In genomic region chr3:104631254-104631653, GRCh38 we compare ENCODE assay signal across 21 cellular contexts.
DNase-seq lines count a peak whose midpoint lies in the region; ATAC-seq and TF ChIP-seq lines count a peak whose summit lies in the region.
"Had no signal": no experiment of that assay in that cellular context is flagged by ENCODE, and none has a peak within 500 bp of the region (broad histone marks: within the 10 kb centered on the region; RNA-seq: fewer than 3 reads in every experiment).

No MANE protein-coding gene starts in this region.

- peaks cover 15% of the 10 kb centered on the region for H3K36me3 Mint-ChIP-seq in memory B cell
- H3K36me3 Mint-ChIP-seq: CD14-positive monocyte; CD8-positive, alpha-beta memory T cell had no signal

- TF ChIP-seq CTCF in upper lobe of right lung (IDR thresholded peaks at IDR 0.05) = no peak

- intact Hi-C loops in upper lobe of right lung (cut with DNase I) = no loop called here

- no peak overlapping the region for H3K27ac ChIP-seq in upper lobe of right lung
- H3K27ac ChIP-seq: 22Rv1; BLaER1 treated with 17β-estradiol and CSF1 and Interleukin-3, amounts not matched to agents 10 nM and 100 nM had no signal

- no peak for DNase-seq in stimulated activated naive CD8-positive, alpha-beta T cell treated with anti-CD3 and anti-CD28 coated beads, Interleukin-15, amount 100 ng/mL, for 72 hours
- no peak for DNase-seq in stimulated activated naive CD8-positive, alpha-beta T cell treated with anti-CD3 and anti-CD28 coated beads, Interleukin-15, Interleukin-2, amounts not matched to agents 100 U/mL and 50 U/mL, for 24 hours
- no peak for DNase-seq in memory B cell (ENCODE audit: low spot score in 2 of 2)
- no peak for DNase-seq in upper lobe of right lung
- no peak for DNase-seq in T-helper 9 cell
- DNase-seq: ACHN; AML-193; BE2C; CD4-positive, alpha-beta T cell; CD8-positive, alpha-beta memory T cell; DMS 273 treated with DMSO at 0.1 percent for 48 hours; DMS79; EL; GDM1; GOT3 had no signal

- no peaks in the 10 kb centered on the region for H3K27me3 ChIP-seq in upper lobe of right lung
- H3K27me3 ChIP-seq: BE2C; BLaER1 treated with 17β-estradiol and CSF1 and Interleukin-3, amounts not matched to agents 10 nM and 100 nM had no signal

- no peaks in the 10 kb centered on the region for H3K9me3 ChIP-seq in upper lobe of right lung
- H3K9me3 ChIP-seq: BE2C, HAP-1 had no signal

- peak; percentile 15 for ATAC-seq in stimulated activated naive CD8-positive, alpha-beta T cell treated with anti-CD3 and anti-CD28 coated beads, Interleukin-15, amount 100 ng/mL, for 72 hours
- ATAC-seq in stimulated activated naive CD8-positive, alpha-beta T cell treated with anti-CD3 and anti-CD28 coated beads, Interleukin-15, Interleukin-2, amounts not matched to agents 100 U/mL and 50 U/mL, for 24 hours = no peak
- peak; percentile 57 for ATAC-seq in memory B cell (ENCODE audit: low read depth)
- ATAC-seq in upper lobe of right lung = peak; percentile 7
- ATAC-seq in HG03354 (IDR thresholded peaks at IDR 0.05; ENCODE audit: poor library complexity, severe bottlenecking, unreplicated experiment) = no peak
- ATAC-seq: GM12878 had no signal

- peaks cover 10% of the 10 kb centered on the region for H3K27me3 Mint-ChIP-seq in stimulated activated naive CD8-positive, alpha-beta T cell treated with anti-CD3 and anti-CD28 coated beads, Interleukin-15, amount 100 ng/mL, for 72 hours
- H3K27me3 Mint-ChIP-seq in memory B cell = no peaks in the 10 kb centered on the region
- H3K27me3 Mint-ChIP-seq: CD4-positive, alpha-beta T cell had no signal

- no peaks in the 10 kb centered on the region for H3K36me3 ChIP-seq in upper lobe of right lung
- H3K36me3 ChIP-seq: BE2C; BLaER1 treated with 17β-estradiol and CSF1 and Interleukin-3, amounts not matched to agents 10 nM and 100 nM; HAP-1 had no signal

- no peak overlapping the region for H3K27ac Mint-ChIP-seq in stimulated activated naive CD8-positive, alpha-beta T cell treated with anti-CD3 and anti-CD28 coated beads, Interleukin-15, amount 100 ng/mL, for 72 hours
- peak overlapping the region; percentile 1 for H3K27ac Mint-ChIP-seq in memory B cell
- H3K27ac Mint-ChIP-seq: CD14-positive monocyte; CD4-positive, alpha-beta T cell; CD8-positive, alpha-beta memory T cell had no signal

- no peaks in the 10 kb centered on the region for H3K4me1 Mint-ChIP-seq in stimulated activated naive CD8-positive, alpha-beta T cell treated with anti-CD3 and anti-CD28 coated beads, Interleukin-15, amount 100 ng/mL, for 72 hours
- H3K4me1 Mint-ChIP-seq in memory B cell = peaks cover 5% of the 10 kb centered on the region
- H3K4me1 Mint-ChIP-seq: CD14-positive monocyte; CD8-positive, alpha-beta memory T cell had no signal

- H3K4me3 ChIP-seq in upper lobe of right lung = no peak overlapping the region
- H3K4me3 ChIP-seq: BLaER1 treated with 17β-estradiol and CSF1 and Interleukin-3, amounts not matched to agents 10 nM and 100 nM; GM12878; HAP-1 had no signal

- H3K9me3 Mint-ChIP-seq in stimulated activated naive CD8-positive, alpha-beta T cell treated with anti-CD3 and anti-CD28 coated beads, Interleukin-15, amount 100 ng/mL, for 72 hours = peaks cover 0 to 8% of the 10 kb centered on the region in 2 donors
- H3K9me3 Mint-ChIP-seq in memory B cell = peaks cover 11% of the 10 kb centered on the region
- H3K9me3 Mint-ChIP-seq: CD4-positive, alpha-beta T cell had no signal

- no peak overlapping the region for H3K4me3 Mint-ChIP-seq in stimulated activated naive CD8-positive, alpha-beta T cell treated with anti-CD3 and anti-CD28 coated beads, Interleukin-15, amount 100 ng/mL, for 72 hours
- H3K4me3 Mint-ChIP-seq in memory B cell = no peak overlapping the region
- H3K4me3 Mint-ChIP-seq: CD14-positive monocyte; CD4-positive, alpha-beta T cell; CD8-positive, alpha-beta memory T cell had no signal

- no peaks in the 10 kb centered on the region for H3K4me1 ChIP-seq in upper lobe of right lung
- H3K4me1 ChIP-seq: BE2C; BLaER1 treated with 17β-estradiol and CSF1 and Interleukin-3, amounts not matched to agents 10 nM and 100 nM; HAP-1 had no signal

Comparison
In these comparisons a context has a peak if more than half of its experiments do, and no peak if none do; other contexts are left out.
1. ATAC-seq: peak in stimulated activated naive CD8-positive, alpha-beta T cell treated with anti-CD3 and anti-CD28 coated beads, Interleukin-15, amount 100 ng/mL, for 72 hours (single experiment), memory B cell (single experiment) and upper lobe of right lung (single experiment); none in stimulated activated naive CD8-positive, alpha-beta T cell treated with anti-CD3 and anti-CD28 coated beads, Interleukin-15, Interleukin-2, amounts not matched to agents 100 U/mL and 50 U/mL, for 24 hours (single experiment) and HG03354 (single experiment).